In the genomic region with DNA sequence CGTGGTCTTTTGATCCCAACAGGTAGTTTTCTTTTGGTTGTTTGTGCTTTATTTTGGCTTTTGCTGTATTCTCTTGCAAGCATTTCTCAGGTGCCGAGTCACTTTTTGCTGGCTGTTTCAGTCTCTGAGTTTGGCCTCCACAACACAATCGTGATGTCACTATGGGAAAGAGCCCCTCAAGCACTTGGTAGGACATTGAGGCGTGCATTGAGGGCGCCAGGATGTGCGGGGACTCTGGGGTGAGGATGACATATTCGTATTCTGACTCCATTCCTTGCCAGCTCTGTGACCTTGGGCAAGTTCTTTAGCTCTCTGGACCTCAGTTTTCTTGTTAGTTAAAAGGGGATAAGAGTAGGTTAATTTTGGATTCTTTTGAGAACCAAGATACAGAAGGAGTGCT, we compare ENCODE assay signal across 14 cellular contexts. TPM values are rescaled to one million over a fixed set of nuclear protein-coding genes. Genes with fewer than 3 reads are reported as not detected.
DNase-seq lines count a peak whose midpoint lies in the region; ATAC-seq, FAIRE-seq and TF ChIP-seq lines count a peak whose summit lies in the region.
"Had no signal": no experiment of that assay in that cellular context is flagged by ENCODE, and none has a peak within 500 bp of the region (broad histone marks: within the 10 kb centered on the region; RNA-seq: fewer than 3 reads in every experiment).

No MANE protein-coding gene starts in this region.

- no peaks in the 10 kb centered on the region for H4K20me1 ChIP-seq in GM12878 (ENCODE audit: control insufficient read depth, insufficient read depth)

- H3K27me3 ChIP-seq in breast epithelium: no peaks in the 10 kb centered on the region
- no peaks in the 10 kb centered on the region for H3K27me3 ChIP-seq in GM12878 (replicated peaks in 1 of 2; ENCODE audit: control insufficient read depth in 2 of 2, insufficient read depth in 2 of 2, low read length in 1 of 2)

- no peaks in the 10 kb centered on the region for H3K27me3 Mint-ChIP-seq in MCF 10A (ENCODE audit: insufficient read depth, unreplicated experiment)
- no peaks in the 10 kb centered on the region for H3K27me3 Mint-ChIP-seq in activated CD4-positive, alpha-beta memory T cell treated with anti-CD3 and anti-CD28 coated beads for 36 hours
- no peaks in the 10 kb centered on the region for H3K27me3 Mint-ChIP-seq in stimulated activated naive B cell treated with anti-CD40 and anti-IgM and Interleukin-4, amounts not matched to agents 10 μg/mL and 1 μg/mL and 100 μg/mL, for 72 hours

- FAIRE-seq in GM12878 (lab: Jason Lieb, UNC): no peak

- H3K4me1 Mint-ChIP-seq in MCF 10A (ENCODE audit: insufficient read depth, unreplicated experiment): peaks cover 18% of the 10 kb centered on the region
- H3K4me1 Mint-ChIP-seq in activated CD4-positive, alpha-beta memory T cell treated with anti-CD3 and anti-CD28 coated beads for 36 hours (ENCODE audit: low read depth): peaks cover 93% of the 10 kb centered on the region
- H3K4me1 Mint-ChIP-seq in stimulated activated naive B cell treated with anti-CD40 and anti-IgM and Interleukin-4, amounts not matched to agents 10 μg/mL and 1 μg/mL and 100 μg/mL, for 72 hours: peaks cover 66 to 81% of the 10 kb centered on the region in 2 donors

- no peak overlapping the region for H3K4me3 Mint-ChIP-seq in MCF 10A (ENCODE audit: unreplicated experiment)
- no peak overlapping the region for H3K4me3 Mint-ChIP-seq in activated CD4-positive, alpha-beta memory T cell treated with anti-CD3 and anti-CD28 coated beads for 36 hours
- H3K4me3 Mint-ChIP-seq in stimulated activated naive B cell treated with anti-CD40 and anti-IgM and Interleukin-4, amounts not matched to agents 10 μg/mL and 1 μg/mL and 100 μg/mL, for 72 hours: no peak overlapping the region

- no peaks in the 10 kb centered on the region for H3K9me3 Mint-ChIP-seq in MCF 10A (ENCODE audit: unreplicated experiment)
- no peaks in the 10 kb centered on the region for H3K9me3 Mint-ChIP-seq in activated CD4-positive, alpha-beta memory T cell treated with anti-CD3 and anti-CD28 coated beads for 36 hours
- no peaks in the 10 kb centered on the region for H3K9me3 Mint-ChIP-seq in stimulated activated naive B cell treated with anti-CD40 and anti-IgM and Interleukin-4, amounts not matched to agents 10 μg/mL and 1 μg/mL and 100 μg/mL, for 72 hours

- peaks cover 80% of the 10 kb centered on the region for H3K79me2 ChIP-seq in GM12878 (ENCODE audit: control insufficient read depth, insufficient read depth, low read length)

- BruUV-seq in MCF 10A (replicated peaks; lab: Mats Ljungman, UMichigan): no TSS peak
- BruUV-seq in GM12878 (replicated peaks; lab: Mats Ljungman, UMichigan): no TSS peak

- RAD21 ChIA-PET in GM12878 (lab: Charles Lee; ENCODE audit: unreplicated experiment): interaction anchor here (1.1 to 12.5 kb wide), 9 partner anchors 8 to 130 kb away, joined by 3 to 229 read pairs (median 17); partner anchors contain the start of gene KSR1

- H3K36me3 ChIP-seq in breast epithelium: no peaks in the 10 kb centered on the region
- no peaks in the 10 kb centered on the region for H3K36me3 ChIP-seq in GM12878 (ENCODE audit: control insufficient read depth in 2 of 2, insufficient read depth in 2 of 2, low read length in 1 of 2)

- no peak overlapping the region for H3K9ac ChIP-seq in GM12878 (ENCODE audit: control insufficient read depth, insufficient read depth, low read length)
- H3K9ac ChIP-seq: KMS-11 had no signal

- intact Hi-C loops in MCF 10A (cut with micrococcal nuclease) (no loop called here), breast epithelium (cut with DNase I; ENCODE audit: low total_unique reads) (no loop called here), GM12878 (cut with micrococcal nuclease; ENCODE audit: unreplicated experiment) (no loop called here)
- intact Hi-C loops in activated CD4-positive, alpha-beta memory T cell treated with anti-CD3 and anti-CD28 coated beads for 36 hours (cut with micrococcal nuclease): loop anchor here (5.0 kb wide), 1 partner anchor 588 kb away; no protein-coding TSS in a partner anchor

- H3K9me3 ChIP-seq in breast epithelium: no peaks in the 10 kb centered on the region
- H3K9me3 ChIP-seq in GM12878 (replicated peaks; ENCODE audit: control insufficient read depth, insufficient read depth, low read length): no peaks in the 10 kb centered on the region
- H3K9me3 ChIP-seq: mucosa of descending colon had no signal

- WGBS in GM12878 (ENCODE audit: insufficient coverage, insufficient replicate concordance, low lambda C conversion rate, missing lambda C conversion rate): 80% methylated on average over 7 of the region's 7 CpGs

- no peak overlapping the region for H2AFZ ChIP-seq in GM12878 (ENCODE audit: control insufficient read depth, low read depth, low read length)

- H3K27ac ChIP-seq in breast epithelium (no peak overlapping the region), GM12878 (ENCODE audit: control insufficient read depth, insufficient read depth) (peak overlapping the region; percentile 66)
- H3K27ac ChIP-seq: KMS-11, SK-N-MC had no signal

- no peak for TF ChIP-seq POLR2A in breast epithelium (IDR thresholded peaks at IDR 0.05)
- TF ChIP-seq POLR2A in GM12878 (IDR thresholded peaks at IDR 0.05; ENCODE audit: low read depth, low read length): no peak

- TF ChIP-seq CTCF in MCF 10A (IDR thresholded peaks at IDR 0.05; ENCODE audit: unreplicated experiment): no peak
- no peak for TF ChIP-seq CTCF in breast epithelium (IDR thresholded peaks at IDR 0.05)
- no peak for TF ChIP-seq CTCF in GM12878 (IDR thresholded peaks at IDR 0.05 in 2 of 3, conservative IDR thresholded peaks at IDR 0.05 in 1 of 3; ENCODE audit: control insufficient read depth in 2 of 3, extremely low read depth in 1 of 3, insufficient read depth in 1 of 3, low read depth in 3 of 3, low read length in 3 of 3)

- POLR2A ChIA-PET in MCF 10A (lab: Yijun Ruan, JAX): no interaction called here
- POLR2A ChIA-PET in activated CD4-positive, alpha-beta memory T cell treated with anti-CD3 and anti-CD28 coated beads for 36 hours (lab: Charles Lee): no interaction called here
- POLR2A ChIA-PET in GM12878 (lab: Charles Lee): interaction anchor here (1.1 to 10.0 kb wide), 3 partner anchors 9 to 132 kb away, joined by 3 to 143 read pairs (median 3); partner anchors contain the start of gene KSR1

- H3K36me3 Mint-ChIP-seq in MCF 10A (ENCODE audit: insufficient read depth, unreplicated experiment): peaks cover 3% of the 10 kb centered on the region
- H3K36me3 Mint-ChIP-seq in activated CD4-positive, alpha-beta memory T cell treated with anti-CD3 and anti-CD28 coated beads for 36 hours: peaks cover 3% of the 10 kb centered on the region
- H3K36me3 Mint-ChIP-seq in stimulated activated naive B cell treated with anti-CD40 and anti-IgM and Interleukin-4, amounts not matched to agents 10 μg/mL and 1 μg/mL and 100 μg/mL, for 72 hours: peaks cover 0 to 7% of the 10 kb centered on the region in 2 donors

- no peak overlapping the region for H3K4me3 ChIP-seq in breast epithelium
- 0 out of 2 replicates have a peak overlapping the region, but pooled peaks have one; percentile 19 for H3K4me3 ChIP-seq in GM12878
- H3K4me3 ChIP-seq: mucosa of descending colon, SK-N-MC had no signal

- CTCF ChIA-PET in MCF 10A (lab: Yijun Ruan, JAX): no interaction called here
- CTCF ChIA-PET in activated CD4-positive, alpha-beta memory T cell treated with anti-CD3 and anti-CD28 coated beads for 36 hours (lab: Charles Lee): no interaction called here
- CTCF ChIA-PET in GM12878 (lab: Yijun Ruan, JAX): interaction anchor here (1.2 to 5.3 kb wide), 4 partner anchors 10 to 131 kb away, joined by 4 to 44 read pairs (median 24); no protein-coding TSS in a partner anchor

- H3K4me2 ChIP-seq in GM12878 (ENCODE audit: control insufficient read depth, insufficient read depth): peak overlapping the region; percentile 70
- H3K4me2 ChIP-seq: KMS-11 had no signal

- TF ChIP-seq RAD21 in GM12878 (IDR thresholded peaks at IDR 0.05; ENCODE audit: insufficient read depth, low read depth, low read length): no peak

- ATAC-seq in GM12878: no peak
- no peak for ATAC-seq in stimulated activated naive B cell treated with anti-CD40 and anti-IgM and Interleukin-4, amounts not matched to agents 10 μg/mL and 1 μg/mL and 100 μg/mL, for 72 hours (replicated peaks)
- no peak for ATAC-seq in GM21528 (IDR thresholded peaks at IDR 0.05; ENCODE audit: low FRiP score, unreplicated experiment)
- ATAC-seq: mucosa of descending colon had no signal

- SMC1A ChIA-PET in GM12878 (lab: Charles Lee; ENCODE audit: uncharacterized antibody, unreplicated experiment): interaction anchor here (0.9 to 13.6 kb wide), 5 partner anchors 9 to 77 kb away, joined by 3 to 228 read pairs (median 61); partner anchors contain the start of gene KSR1

- no peak for TF ChIP-seq EP300 in GM12878 (IDR thresholded peaks at IDR 0.05; ENCODE audit: borderline replicate concordance in 1 of 2, control insufficient read depth in 1 of 2, low read depth in 2 of 2, low read length in 2 of 2)

- peak overlapping the region; percentile 44 for H3K27ac Mint-ChIP-seq in MCF 10A (ENCODE audit: low read depth, unreplicated experiment)
- peak overlapping the region; percentile 67 for H3K27ac Mint-ChIP-seq in activated CD4-positive, alpha-beta memory T cell treated with anti-CD3 and anti-CD28 coated beads for 36 hours
- peak overlapping the region; percentile 48 for H3K27ac Mint-ChIP-seq in stimulated activated naive B cell treated with anti-CD40 and anti-IgM and Interleukin-4, amounts not matched to agents 10 μg/mL and 1 μg/mL and 100 μg/mL, for 72 hours

- no peaks in the 10 kb centered on the region for H3K4me1 ChIP-seq in breast epithelium
- peaks cover 69% of the 10 kb centered on the region for H3K4me1 ChIP-seq in GM12878 (ENCODE audit: control insufficient read depth, insufficient read depth, low read length)

- in situ Hi-C loops in GM12878 (cut with MboI): loop anchor here (10.0 to 25.0 kb wide), 2 partner anchors 586 to 1268 kb away; partner anchors contain the start of genes NEK8, TLCD1 and TRAF4

- DNase-seq in MCF 10A (ENCODE audit: unreplicated experiment) (no peak), breast epithelium (ENCODE audit: low spot score in 2 of 2) (no peak), GM12878 (ENCODE audit: low read depth, low spot score) (no peak), DMS114 treated with DMSO at 0.1 percent for 48 hours (lab: John Stamatoyannopoulos, UW; ENCODE audit: unreplicated experiment) (no peak)
- peak; percentile 66 for DNase-seq in activated CD4-positive, alpha-beta memory T cell treated with anti-CD3 and anti-CD28 coated beads for 36 hours
- DNase-seq in stimulated activated naive B cell treated with anti-CD40 and anti-IgM and Interleukin-4, amounts not matched to agents 10 μg/mL and 1 μg/mL and 100 μg/mL, for 72 hours: no peak
- DNase-seq: activated effector memory CD4-positive, alpha-beta T cell treated with Interleukin-2 at 50 U/mL for 16 hours; DND-41; effector memory CD4-positive, alpha-beta T cell; mucosa of descending colon; NCI-H1930 had no signal

RNA-seq across cellular contexts. Expression of gene KSR1, which starts 13.0 kb away (rescaled TPM):
- total RNA-seq in MCF 10A (2022): 7.2 and 10.2 TPM in 2 replicates
- 10 to 100 TPM; 14.1 to 36.4 (median 24.0) TPM for total RNA-seq in breast epithelium
- total RNA-seq in activated CD4-positive, alpha-beta memory T cell treated with anti-CD3 and anti-CD28 coated beads for 36 hours: 10 to 100 TPM; 55.0 to 60.8 TPM
- 502 and 598 TPM in 2 replicates for total RNA-seq in GM12878 (2013; cell fraction: nucleolus; rRNA removed)
- 21.4 and 26.1 TPM in 2 replicates for total RNA-seq in GM12878 (2014; rRNA removed)
- 19.7 and 20.1 TPM in 2 replicates for total RNA-seq in GM12878 (2014; rRNA removed; fragmentation: Illumina TruSeq; extraction: Trizol)
- 60.7 and 64.9 TPM in 2 replicates for total RNA-seq in GM12878 (2021)
- 9.6 TPM for polyA plus RNA-seq in GM12878 (2011; ENCODE audit: low read depth)
- polyA plus RNA-seq in GM12878 (2011; rRNA removed): 48.2 and 66.6 TPM in 2 replicates
- polyA plus RNA-seq in GM12878 (2011; cell fraction: cytosol; rRNA removed): 61.2 and 63.3 TPM in 2 replicates
- 337 and 354 TPM in 2 replicates for polyA plus RNA-seq in GM12878 (2011; cell fraction: nucleus; rRNA removed)
- polyA plus RNA-seq in GM12878 (2012): 14.1 and 24.0 TPM in 2 replicates
- polyA plus RNA-seq in GM12878 (2014; fragmentation: Illumina TruSeq; extraction: Trizol): 29.2 and 44.1 TPM in 2 replicates
- 1 to 10 TPM in 1 of 2 experiments, under 1 TPM in 1; 0.97 to 1.7 TPM for polyA plus RNA-seq in GM12878 (2014; fragmentation: Nextera tagmentation; extraction: Ambion mirVana)
- 44.7 and 47.2 TPM in 2 replicates for polyA plus RNA-seq in GM12878 (2014; rRNA removed)
- polyA plus RNA-seq in GM12878 (2016; fragmentation: Nextera tagmentation; extraction: Ambion mirVana): 10 to 100 TPM; 17.5 to 18.3 TPM
- polyA minus RNA-seq in GM12878 (2011; rRNA and poly(A)+ RNA removed): 99.3 and 144 TPM in 2 replicates
- 35.6 and 42.5 TPM in 2 replicates for polyA minus RNA-seq in GM12878 (2011; cell fraction: cytosol; rRNA and poly(A)+ RNA removed)
- 107 and 177 TPM in 2 replicates for polyA minus RNA-seq in GM12878 (2011; cell fraction: nucleus; rRNA and poly(A)+ RNA removed)
